16 cellular contexts compared by ENCODE assay signal in genomic region chr7:26361637-26362036, GRCh38.
DNase-seq lines count a peak whose midpoint lies in the region; ATAC-seq, FAIRE-seq and TF ChIP-seq lines count a peak whose summit lies in the region.
"Had no signal": no experiment of that assay in that cellular context is flagged by ENCODE, and none has a peak within 500 bp of the region (broad histone marks: within the 10 kb centered on the region; RNA-seq: fewer than 3 reads in every experiment).

No MANE protein-coding gene starts in this region.

- H3K9me1 ChIP-seq in K562 (ENCODE audit: control insufficient read depth, insufficient read depth, low read length), result no peaks in the 10 kb centered on the region

- H3K4me2 ChIP-seq in SK-N-SH, result no peak overlapping the region
- H3K4me2 ChIP-seq in K562 (ENCODE audit: insufficient read depth, low read length), result no peak overlapping the region
- H3K4me2 ChIP-seq: BLaER1 had no signal

- no peaks in the 10 kb centered on the region for H3K9me2 ChIP-seq in SK-N-SH

- no peaks in the 10 kb centered on the region for H3K9me3 ChIP-seq in SK-N-SH
- H3K9me3 ChIP-seq in K562 (replicated peaks; ENCODE audit: control insufficient read depth, insufficient read depth, low read depth, low read length), result no peaks in the 10 kb centered on the region
- H3K9me3 ChIP-seq in upper lobe of left lung, result no peaks in the 10 kb centered on the region
- H3K9me3 ChIP-seq: BLaER1, HAP-1 had no signal

- no peak for FAIRE-seq in K562 (lab: Jason Lieb, UNC)
- FAIRE-seq: HTR-8/SVneo had no signal

- CTCF ChIA-PET in SK-N-SH (lab: Yijun Ruan, JAX), result interaction anchor here (0.8 to 18.0 kb wide), 7 partner anchors 8 to 467 kb away, joined by 4 to 603 read pairs (median 15); no protein-coding TSS in a partner anchor
- CTCF ChIA-PET in K562 (lab: Yijun Ruan, JAX; ENCODE audit: low intra/inter-chr PET ratio), result interaction anchor here (0.6 to 0.7 kb wide), 2 partner anchors 10 to 460 kb away, joined by 3 read pairs; no protein-coding TSS in a partner anchor

- H3K79me2 ChIP-seq in SK-N-SH (ENCODE audit: insufficient read depth), result no peaks in the 10 kb centered on the region
- H3K79me2 ChIP-seq in K562 (ENCODE audit: control insufficient read depth, insufficient read depth, low read length), result no peaks in the 10 kb centered on the region

- WGBS in SK-N-SH (ENCODE audit: low lambda C conversion rate), result 33% methylated on average over 3 of the region's 3 CpGs
- 21% methylated on average over 3 of the region's 3 CpGs for WGBS in K562 (ENCODE audit: insufficient coverage, low coverage, missing lambda C conversion rate)
- 91 to 95% methylated on average over 3 of the region's 3 CpGs for WGBS in upper lobe of left lung, 2 donors

- no TSS peak for BruUV-seq in K562 (replicated peaks; lab: Mats Ljungman, UMichigan)

- H3K4me1 ChIP-seq in SK-N-SH (ENCODE audit: control insufficient read depth in 1 of 2, insufficient read depth in 2 of 2, low read depth in 1 of 2, low read length in 1 of 2) (peaks cover 0 to 9% of the 10 kb centered on the region in 2 experiments; a peak in 2 of 4 replicates), K562 (replicated peaks in 1 of 2; ENCODE audit: control insufficient read depth in 2 of 2, insufficient read depth in 2 of 2, low read length in 2 of 2) (no peaks in the 10 kb centered on the region; a peak in 1 of 5 replicates), upper lobe of left lung (peaks cover 0 to 18% (median 6%) of the 10 kb centered on the region in 4 donors)
- H3K4me1 ChIP-seq: HAP-1 had no signal

- H3K9ac ChIP-seq in SK-N-SH (no peak overlapping the region), K562 (ENCODE audit: insufficient read depth in 1 of 2, low read depth in 2 of 2, low read length in 2 of 2) (no peak overlapping the region)
- H3K9ac ChIP-seq: BLaER1, GM23248 had no signal

- H2AFZ ChIP-seq in SK-N-SH (ENCODE audit: low read depth) (no peak overlapping the region), K562 (ENCODE audit: low read depth, low read length) (no peak overlapping the region)
- H2AFZ ChIP-seq: GM23248 had no signal

- DNase-seq in SK-N-SH (no peak), K562 (ENCODE audit: extremely low read depth in 1 of 4, low spot score in 3 of 4) (no peak), upper lobe of left lung (no peak)
- DNase-seq: 8988T; CD4-positive, alpha-beta memory T cell; DMS153; DMS79; GDM1; GM23248 had no signal

- H3F3A ChIP-seq in SK-N-SH (replicated peaks; ENCODE audit: insufficient read depth), result no peaks in the 10 kb centered on the region

- TF ChIP-seq POLR2A in K562 (conservative IDR thresholded peaks at IDR 0.05) (no peak), upper lobe of left lung (IDR thresholded peaks at IDR 0.05) (no peak)

- H3K36me3 ChIP-seq in SK-N-SH (replicated peaks in 1 of 2; ENCODE audit: control insufficient read depth in 1 of 2, insufficient read depth in 2 of 2, low read length in 1 of 2), result no peaks in the 10 kb centered on the region
- H3K36me3 ChIP-seq in K562 (ENCODE audit: control insufficient read depth, insufficient read depth, low read length), result peaks cover 8% of the 10 kb centered on the region; the same call in 2 of the 3 replicates
- H3K36me3 ChIP-seq in upper lobe of left lung, result no peaks in the 10 kb centered on the region
- H3K36me3 ChIP-seq: BLaER1, HAP-1 had no signal

- TF ChIP-seq RAD21 in SK-N-SH (IDR thresholded peaks at IDR 0.05; ENCODE audit: low read length) (no peak), K562 (CRISPR knock-in tag; conservative IDR thresholded peaks at IDR 0.05 in 1 of 2, IDR thresholded peaks at IDR 0.05 in 1 of 2) (no peak)

- POLR2A ChIA-PET in SK-N-SH (lab: Yijun Ruan, JAX) (no interaction called here), K562 (lab: Yijun Ruan, JAX) (no interaction called here)

- H3K27me3 ChIP-seq in SK-N-SH (ENCODE audit: insufficient read depth) (peaks cover 7% of the 10 kb centered on the region; the same call in 1 of the 2 replicates), K562 (ENCODE audit: control insufficient read depth in 2 of 2, insufficient read depth in 2 of 2, low read length in 2 of 2) (no peaks in the 10 kb centered on the region), upper lobe of left lung (no peaks in the 10 kb centered on the region)
- H3K27me3 ChIP-seq: BLaER1 had no signal

- no peak for TF ChIP-seq EP300 in SK-N-SH (IDR thresholded peaks at IDR 0.05; ENCODE audit: borderline replicate concordance in 1 of 2, low read depth in 1 of 2, low read length in 1 of 2)
- TF ChIP-seq EP300 in K562 (IDR thresholded peaks at IDR 0.05; ENCODE audit: low read length), result no peak
- TF ChIP-seq EP300 in upper lobe of left lung (IDR thresholded peaks at IDR 0.05), result no peak

- intact Hi-C loops in K562 (cut with micrococcal nuclease), result loop anchor here (10.0 kb wide), 1 partner anchor 507 kb away; no protein-coding TSS in a partner anchor

- TF ChIP-seq CTCF in SK-N-SH (IDR thresholded peaks at IDR 0.05) (no peak), K562 (IDR thresholded peaks at IDR 0.05 in 2 of 3, conservative IDR thresholded peaks at IDR 0.05 in 1 of 3; ENCODE audit: insufficient read depth in 2 of 3, low read depth in 1 of 3, low read length in 3 of 3) (no peak), upper lobe of left lung (IDR thresholded peaks at IDR 0.05) (no peak)

- H3K4me3 ChIP-seq in SK-N-SH (ENCODE audit: low read depth in 2 of 2, low read length in 1 of 2) (no peak overlapping the region), K562 (no peak overlapping the region), upper lobe of left lung (peak overlapping the region in 3 of 4 donors; percentile 3 to 22 (median 9))
- H3K4me3 ChIP-seq: BLaER1, GM23248, HAP-1 had no signal

- ATAC-seq in SK-N-SH treated with all-trans-retinoic acid at 6 μM for 48 hours, result no peak
- no peak for ATAC-seq in K562
- no peak for ATAC-seq in upper lobe of left lung (ENCODE audit: low FRiP score in 2 of 2)
- ATAC-seq in HG03432 (IDR thresholded peaks at IDR 0.05; ENCODE audit: unreplicated experiment), result no peak
- no peak for ATAC-seq in GM19397 (IDR thresholded peaks at IDR 0.05; ENCODE audit: unreplicated experiment)
- no peak for ATAC-seq in HG02973 (IDR thresholded peaks at IDR 0.05; ENCODE audit: unreplicated experiment)

- H3K27ac ChIP-seq in SK-N-SH (ENCODE audit: low read depth in 2 of 2, low read length in 1 of 2) (no peak overlapping the region), K562 (ENCODE audit: extremely low read depth, low read depth, low read length) (no peak overlapping the region), upper lobe of left lung (no peak overlapping the region)
- H3K27ac ChIP-seq: BLaER1, GM23248 had no signal

- in situ Hi-C loops in K562 (cut with MboI), result no loop called here

- no peaks in the 10 kb centered on the region for H4K20me1 ChIP-seq in SK-N-SH (ENCODE audit: insufficient read depth)
- H4K20me1 ChIP-seq in K562 (replicated peaks; ENCODE audit: control insufficient read depth, insufficient read depth, low read length), result peaks cover 3% of the 10 kb centered on the region; the same call in 1 of the 2 replicates
- H4K20me1 ChIP-seq: BLaER1 had no signal

TF ChIP-seq in SK-N-SH, 30 proteins besides CTCF, POLR2A, EP300 and RAD21:
- no peak for TF ChIP-seq TCF12 (IDR thresholded peaks at IDR 0.05)
- TF ChIP-seq RCOR1 (IDR thresholded peaks at IDR 0.05; ENCODE audit: low read length), result 0 out of 2 replicates have a peak, but pooled peaks have one; percentile 19

TF ChIP-seq in SK-N-SH treated with all-trans-retinoic acid at 6 μM for 48 hours, 23 proteins besides CTCF, POLR2A, EP300 and RAD21 (continues in another document):
- TF ChIP-seq ZFP3 (CRISPR knock-in tag; IDR thresholded peaks at IDR 0.05), result no peak
- TF ChIP-seq TCF4 (CRISPR knock-in tag; IDR thresholded peaks at IDR 0.05; ENCODE audit: borderline replicate concordance), result no peak
- TF ChIP-seq CSDC2 (CRISPR knock-in tag; IDR thresholded peaks at IDR 0.05), result no peak
- TF ChIP-seq PPARA (CRISPR knock-in tag; IDR thresholded peaks at IDR 0.05; ENCODE audit: borderline replicate concordance), result no peak
- no peak for TF ChIP-seq RARB (CRISPR knock-in tag; IDR thresholded peaks at IDR 0.05)
- no peak for TF ChIP-seq ZNF70 (CRISPR knock-in tag; IDR thresholded peaks at IDR 0.05)
- TF ChIP-seq BACH2 (CRISPR knock-in tag; IDR thresholded peaks at IDR 0.05; ENCODE audit: borderline replicate concordance), result no peak
- no peak for TF ChIP-seq ZNF565 (CRISPR knock-in tag; conservative IDR thresholded peaks at IDR 0.05; ENCODE audit: low read depth)

Comparison
In these comparisons a context has a peak if more than half of its experiments do, and no peak if none do; other contexts are left out.
1. H3K4me3 ChIP-seq: peak in upper lobe of left lung (3 of 4); none in SK-N-SH (0 of 2) and K562 (single experiment).
2. Of the 27 proteins assayed by ChIP-seq in both K562 and SK-N-SH: peak only in K562: none; only in SK-N-SH: RCOR1; in both: none; in neither: 26.